In the genomic region with DNA sequence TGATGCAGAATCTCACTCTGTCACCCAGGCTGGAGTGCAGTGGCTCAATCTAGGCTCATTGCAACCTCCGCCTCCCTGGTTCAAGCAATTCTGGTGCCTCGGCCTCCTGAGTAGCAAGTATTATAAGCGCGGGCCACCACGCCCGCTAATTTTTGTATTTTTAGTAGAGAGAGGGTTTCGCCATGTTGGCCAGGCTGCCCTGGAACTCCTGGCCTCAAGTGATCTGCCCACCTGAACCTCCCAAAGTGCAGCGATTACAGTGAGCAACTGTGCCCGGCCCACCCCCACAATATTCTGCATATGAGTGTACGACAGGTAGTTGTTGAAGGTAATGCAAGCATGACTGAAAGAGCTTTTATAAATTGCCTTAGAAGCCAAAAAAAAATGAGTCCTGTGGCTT, we compare ENCODE assay signal across 11 cellular contexts. TPM values are rescaled to one million over a fixed set of nuclear protein-coding genes. Genes with fewer than 3 reads are reported as not detected.
A peak's percentile ranks its signal among the peaks of the same experiment; 100 is the strongest.
DNase-seq lines count a peak whose midpoint lies in the region; ATAC-seq and TF ChIP-seq lines count a peak whose summit lies in the region.
"Had no signal": no experiment of that assay in that cellular context is flagged by ENCODE, and none has a peak within 500 bp of the region (broad histone marks: within the 10 kb centered on the region; RNA-seq: fewer than 3 reads in every experiment).

No MANE protein-coding gene starts in this region.

- H3K27me3 ChIP-seq in thoracic aorta (replicated peaks; ENCODE audit: insufficient read depth): no peaks in the 10 kb centered on the region

- H3K4me1 Mint-ChIP-seq in T-helper 2 cell treated with Interferon-gamma antibody and Interleukin-4, amounts not matched to agents 5 μg/mL and 100 μg/mL, for 36 hours (ENCODE audit: low read depth): peaks cover 20% of the 10 kb centered on the region

- no peak overlapping the region for H3K27ac ChIP-seq in thoracic aorta

- H3K9me3 Mint-ChIP-seq in T-helper 2 cell treated with Interferon-gamma antibody and Interleukin-4, amounts not matched to agents 5 μg/mL and 100 μg/mL, for 36 hours: no peaks in the 10 kb centered on the region
- H3K9me3 Mint-ChIP-seq: stimulated activated naive B cell treated with anti-CD40 and anti-IgM and Interleukin-4, amounts not matched to agents 10 μg/mL and 1 μg/mL and 100 μg/mL, for 72 hours had no signal

- H3K27me3 Mint-ChIP-seq in T-helper 2 cell treated with Interferon-gamma antibody and Interleukin-4, amounts not matched to agents 5 μg/mL and 100 μg/mL, for 36 hours (ENCODE audit: low read depth): no peaks in the 10 kb centered on the region
- H3K27me3 Mint-ChIP-seq: activated naive CD8-positive, alpha-beta T cell; stimulated activated naive B cell treated with anti-CD40 and anti-IgM and Interleukin-4, amounts not matched to agents 10 μg/mL and 1 μg/mL and 100 μg/mL, for 72 hours had no signal

- H3K9me3 ChIP-seq in thoracic aorta: no peaks in the 10 kb centered on the region

- H3K36me3 ChIP-seq in thoracic aorta: no peaks in the 10 kb centered on the region

- peak overlapping the region; percentile 95 for H3K4me3 ChIP-seq in fibroblast of mammary gland (ENCODE audit: control insufficient read depth, low read depth, low read length)
- peak overlapping the region; percentile 92 for H3K4me3 ChIP-seq in thoracic aorta

- H3K4me1 ChIP-seq in thoracic aorta (ENCODE audit: control insufficient read depth in 1 of 2, low read depth in 2 of 2): peaks cover 8 to 28% of the 10 kb centered on the region in 2 donors

- TF ChIP-seq CTCF in fibroblast of mammary gland (conservative IDR thresholded peaks at IDR 0.05; ENCODE audit: control insufficient read depth, insufficient read depth, low read depth, low read length) (no peak), thoracic aorta (IDR thresholded peaks at IDR 0.05) (no peak)

- peaks cover 8% of the 10 kb centered on the region for H3K36me3 Mint-ChIP-seq in T-helper 2 cell treated with Interferon-gamma antibody and Interleukin-4, amounts not matched to agents 5 μg/mL and 100 μg/mL, for 36 hours (ENCODE audit: low read depth)

- DNase-seq in stimulated activated CD4-positive, alpha-beta T cell treated with anti-CD3 and anti-CD28 coated beads, Interleukin-1b, Interleukin-23, amount 100 ng/mL, for 48 hours: peak; percentile 26
- no peak for DNase-seq in stimulated activated CD4-positive, alpha-beta T cell treated with anti-CD3 and anti-CD28 coated beads, Interleukin-2, amount 100 ng/mL, for 48 hours
- DNase-seq in T-helper 2 cell treated with Interferon-gamma antibody and Interleukin-4, amounts not matched to agents 5 μg/mL and 100 μg/mL, for 36 hours (ENCODE audit: low spot score): no peak
- DNase-seq in fibroblast of mammary gland (ENCODE audit: low read depth) (no peak), thoracic aorta (ENCODE audit: low spot score) (no peak), islet precursor cell (no peak), GM19240 (ENCODE audit: insufficient read length, low spot score) (no peak)
- DNase-seq: NCI-H1436; stimulated activated naive B cell treated with anti-CD40 and anti-IgM and Interleukin-4, amounts not matched to agents 10 μg/mL and 1 μg/mL and 100 μg/mL, for 72 hours had no signal

- H3K4me3 Mint-ChIP-seq in T-helper 2 cell treated with Interferon-gamma antibody and Interleukin-4, amounts not matched to agents 5 μg/mL and 100 μg/mL, for 36 hours: no peak overlapping the region
- H3K4me3 Mint-ChIP-seq: activated naive CD8-positive, alpha-beta T cell had no signal

- ATAC-seq in thoracic aorta (ENCODE audit: insufficient number of reproducible peaks, low FRiP score, low read depth): no peak
- ATAC-seq in HG03139 (IDR thresholded peaks at IDR 0.05; ENCODE audit: unreplicated experiment): no peak
- ATAC-seq: stimulated activated naive B cell treated with anti-CD40 and anti-IgM and Interleukin-4, amounts not matched to agents 10 μg/mL and 1 μg/mL and 100 μg/mL, for 72 hours had no signal

- H3K27ac Mint-ChIP-seq in T-helper 2 cell treated with Interferon-gamma antibody and Interleukin-4, amounts not matched to agents 5 μg/mL and 100 μg/mL, for 36 hours: peak overlapping the region; percentile 17
- H3K27ac Mint-ChIP-seq: activated naive CD8-positive, alpha-beta T cell had no signal

RNA-seq across cellular contexts. Expression of a gene that starts 1.2 kb away (rescaled TPM):
- total RNA-seq in thoracic aorta: 10 to 100 TPM; 34.8 to 58.7 TPM
